ENCODE assay signal across 8 cellular contexts in the genomic region with DNA sequence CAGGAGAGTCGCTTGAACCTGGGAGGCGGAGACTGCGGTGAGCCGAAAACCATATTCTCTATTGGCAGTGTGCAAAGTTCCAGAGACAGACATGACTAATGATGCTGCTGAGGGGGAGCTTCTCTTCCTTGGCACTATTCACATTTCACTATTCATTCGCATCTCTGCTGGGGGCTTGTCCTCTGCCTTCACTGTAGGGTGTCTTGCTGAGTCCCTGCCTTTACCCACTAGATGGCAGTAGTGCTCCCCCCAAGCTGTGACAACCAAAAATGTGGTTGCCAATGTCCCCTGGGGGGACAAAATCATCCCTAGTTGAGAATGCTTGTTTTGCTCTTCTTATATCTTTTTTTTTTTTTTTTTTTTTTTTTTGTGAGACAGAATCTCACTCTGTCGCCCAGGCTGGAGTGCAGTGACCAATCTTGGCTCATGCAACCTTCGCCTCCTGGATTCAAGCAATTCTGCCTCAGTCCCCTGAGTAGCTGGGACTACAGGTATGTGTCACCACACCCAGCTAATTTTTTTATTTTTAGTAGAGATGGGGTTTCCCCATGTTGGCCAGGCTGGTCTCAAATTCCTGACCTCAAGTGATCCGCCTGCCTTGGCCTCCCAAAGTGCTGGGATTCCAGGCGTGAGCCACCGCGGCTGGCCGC. TPM values are rescaled to one million over a fixed set of nuclear protein-coding genes. Genes with fewer than 3 reads are reported as not detected.
DNase-seq lines count a peak whose midpoint lies in the region; ATAC-seq, FAIRE-seq and TF ChIP-seq lines count a peak whose summit lies in the region.
"Not testable (repeated sequence)": the region's sequence is repeated elsewhere in the genome, so short reads cannot be mapped to it uniquely, and the experiment has no call there.

No MANE protein-coding gene starts in this region.

- H3K27me3 ChIP-seq in breast epithelium; smooth muscle cell (ENCODE audit: low read depth): not testable (repeated sequence)

- H2AFZ ChIP-seq in smooth muscle cell (ENCODE audit: low read depth) = not testable (repeated sequence)

- H3K4me3 ChIP-seq in A549, breast epithelium, smooth muscle cell: not testable (repeated sequence)

- WGBS in A549 (ENCODE audit: missing lambda C conversion rate) = 81% methylated on average over 12 of the region's 12 CpGs
- 87% methylated on average over 12 of the region's 12 CpGs for WGBS in smooth muscle cell (ENCODE audit: low lambda C conversion rate)

- TF ChIP-seq POLR2A in A549 (IDR thresholded peaks at IDR 0.05; ENCODE audit: low read length); breast epithelium (IDR thresholded peaks at IDR 0.05): not testable (repeated sequence)

- H3K27me3 Mint-ChIP-seq in activated B cell treated with CpG ODN at 0.5 μM for 24 hours = not testable (repeated sequence)

- H3K4me1 Mint-ChIP-seq in activated B cell treated with CpG ODN at 0.5 μM for 24 hours = peaks cover 23% of the 10 kb centered on the region

- not testable (repeated sequence) for FAIRE-seq in A549 (lab: Jason Lieb, UNC)
- peak; percentile 90 for FAIRE-seq in GM18507 (lab: Jason Lieb, UNC)

- not testable (repeated sequence) for H3K4me1 ChIP-seq in A549; breast epithelium; smooth muscle cell (ENCODE audit: low read depth)

- H3K36me3 ChIP-seq in breast epithelium; smooth muscle cell (ENCODE audit: low read depth): not testable (repeated sequence)

- not testable (repeated sequence) for H3K27ac Mint-ChIP-seq in activated B cell treated with CpG ODN at 0.5 μM for 24 hours

- ATAC-seq in A549 (peak; percentile 88 to 89), HG03442 (IDR thresholded peaks at IDR 0.05; ENCODE audit: unreplicated experiment) (peak; percentile 50), activated B cell treated with CpG ODN at 0.5 μM for 24 hours (ENCODE audit: low read depth) (peak; percentile 93)

- peaks cover 36% of the 10 kb centered on the region for H3K36me3 Mint-ChIP-seq in activated B cell treated with CpG ODN at 0.5 μM for 24 hours (ENCODE audit: low read depth)

- DNase-seq in A549 (ENCODE audit: low read depth in 1 of 2, low spot score in 1 of 2) (peak; percentile 83 to 89), GM18507 (ENCODE audit: extremely low spot score, insufficient read length, low read depth) (peak; percentile 74), NCI-H510A (lab: John Stamatoyannopoulos, UW) (peak; percentile 25), activated B cell treated with CpG ODN at 0.5 μM for 24 hours (peak; percentile 32), breast epithelium (ENCODE audit: low spot score in 2 of 2) (peak; percentile 68 to 84), iPS-NIHi11 (ENCODE audit: low spot score) (peak; percentile 88)
- not testable (repeated sequence) for DNase-seq in smooth muscle cell (lab: John Stamatoyannopoulos, UW; ENCODE audit: unreplicated experiment)

- H3K4me2 ChIP-seq in A549, smooth muscle cell: not testable (repeated sequence)

- peaks cover 77% of the 10 kb centered on the region for H3K79me2 ChIP-seq in smooth muscle cell (ENCODE audit: low read depth)

- H3K4me3 Mint-ChIP-seq in activated B cell treated with CpG ODN at 0.5 μM for 24 hours = not testable (repeated sequence)

- intact Hi-C loops in activated B cell treated with CpG ODN at 0.5 μM for 24 hours (cut with micrococcal nuclease) = loop anchor here (1.0 to 10.0 kb wide), 6 partner anchors 31 to 338 kb away; no protein-coding TSS in a partner anchor
- intact Hi-C loops in breast epithelium (cut with DNase I; ENCODE audit: low total_unique reads) = not testable (repeated sequence)

- not testable (repeated sequence) for H3F3A ChIP-seq in smooth muscle cell (ENCODE audit: low read depth)

- peak; percentile 85 for TF ChIP-seq CTCF in A549 (IDR thresholded peaks at IDR 0.05)
- TF ChIP-seq CTCF in activated B cell treated with CpG ODN at 0.5 μM for 24 hours (IDR thresholded peaks at IDR 0.05) = peak; percentile 52
- TF ChIP-seq CTCF in breast epithelium (IDR thresholded peaks at IDR 0.05) = peak; percentile 33 to 86 (median 83)
- TF ChIP-seq CTCF in smooth muscle cell (IDR thresholded peaks at IDR 0.05; ENCODE audit: borderline replicate concordance, insufficient read depth, poor library complexity, severe bottlenecking) = peak; percentile 78

- H4K20me1 ChIP-seq in smooth muscle cell (ENCODE audit: low read depth) = peaks cover 99% of the 10 kb centered on the region

- H3K9me3 ChIP-seq in A549; breast epithelium; smooth muscle cell (replicated peaks; ENCODE audit: low read depth): not testable (repeated sequence)

- H3K9ac ChIP-seq in smooth muscle cell (ENCODE audit: low read depth) = not testable (repeated sequence)

- peak; percentile 73 to 90 for TF ChIP-seq RAD21 in A549 (conservative IDR thresholded peaks at IDR 0.05 in 1 of 2, IDR thresholded peaks at IDR 0.05 in 1 of 2)

- not testable (repeated sequence) for H3K9me3 Mint-ChIP-seq in activated B cell treated with CpG ODN at 0.5 μM for 24 hours

- CTCF ChIA-PET in A549 (lab: Yijun Ruan, JAX) = interaction anchor here (0.5 to 7.0 kb wide), 50 partner anchors 11 to 699 kb away, joined by 3 to 67 read pairs (median 4); no protein-coding TSS in a partner anchor
- CTCF ChIA-PET in activated B cell treated with CpG ODN at 0.5 μM for 24 hours (lab: Charles Lee) = interaction anchor here (0.7 to 2.8 kb wide), 15 partner anchors 10 to 392 kb away, joined by 3 to 14 read pairs (median 3); no protein-coding TSS in a partner anchor

- TF ChIP-seq EP300 in A549 (IDR thresholded peaks at IDR 0.05) = not testable (repeated sequence)

- POLR2A ChIA-PET in A549 (lab: Yijun Ruan, JAX) = interaction anchor here (1.8 kb wide), 1 partner anchor 31 kb away, joined by 8 read pairs; no protein-coding TSS in a partner anchor
- POLR2A ChIA-PET in activated B cell treated with CpG ODN at 0.5 μM for 24 hours (lab: Charles Lee) = not testable (repeated sequence)

- H3K27ac ChIP-seq in A549; smooth muscle cell (ENCODE audit: low read depth): not testable (repeated sequence)
- peak overlapping the region; percentile 32 to 50 for H3K27ac ChIP-seq in breast epithelium

TF ChIP-seq in A549, 52 proteins besides CTCF, POLR2A, EP300 and RAD21:
- peak; percentile 65; the same call in 2 of the 3 replicates for TF ChIP-seq SMC3 (IDR thresholded peaks at IDR 0.05)

RNA-seq across cellular contexts. Expression of gene TNRC18, which starts 57.5 kb away (rescaled TPM):
- 13.7 and 15.5 TPM in 2 replicates for polyA plus RNA-seq in A549 (2011; rRNA removed)
- 19.2 and 28.3 TPM in 2 replicates for polyA plus RNA-seq in A549 (2012; cell fraction: cytosol; rRNA removed)
- 45.6 and 59.8 TPM in 2 replicates for polyA plus RNA-seq in A549 (2012; cell fraction: nucleus; rRNA removed)
- 33.3 to 39.9 TPM (median 38.3 TPM) in 3 replicates for polyA plus RNA-seq in A549 (2017; fragmentation: RNase III; extraction: RNeasy Plus Mini Kit Qiagen cat#74134 plus additional on column Dnase treatment)
- polyA minus RNA-seq in A549 (2011; rRNA and poly(A)+ RNA removed) = 24.3 and 25.5 TPM in 2 replicates
- total RNA-seq in activated B cell treated with CpG ODN at 0.5 μM for 24 hours = 55.0 and 57.2 TPM in 2 replicates
- total RNA-seq in breast epithelium = 10 to 100 TPM; 32.2 to 72.4 (median 36.9) TPM
- total RNA-seq in smooth muscle cell = 16.9 and 40.3 TPM in 2 replicates
- 6.4 and 11.7 TPM in 2 replicates for polyA plus RNA-seq in smooth muscle cell
